In the genomic region with DNA sequence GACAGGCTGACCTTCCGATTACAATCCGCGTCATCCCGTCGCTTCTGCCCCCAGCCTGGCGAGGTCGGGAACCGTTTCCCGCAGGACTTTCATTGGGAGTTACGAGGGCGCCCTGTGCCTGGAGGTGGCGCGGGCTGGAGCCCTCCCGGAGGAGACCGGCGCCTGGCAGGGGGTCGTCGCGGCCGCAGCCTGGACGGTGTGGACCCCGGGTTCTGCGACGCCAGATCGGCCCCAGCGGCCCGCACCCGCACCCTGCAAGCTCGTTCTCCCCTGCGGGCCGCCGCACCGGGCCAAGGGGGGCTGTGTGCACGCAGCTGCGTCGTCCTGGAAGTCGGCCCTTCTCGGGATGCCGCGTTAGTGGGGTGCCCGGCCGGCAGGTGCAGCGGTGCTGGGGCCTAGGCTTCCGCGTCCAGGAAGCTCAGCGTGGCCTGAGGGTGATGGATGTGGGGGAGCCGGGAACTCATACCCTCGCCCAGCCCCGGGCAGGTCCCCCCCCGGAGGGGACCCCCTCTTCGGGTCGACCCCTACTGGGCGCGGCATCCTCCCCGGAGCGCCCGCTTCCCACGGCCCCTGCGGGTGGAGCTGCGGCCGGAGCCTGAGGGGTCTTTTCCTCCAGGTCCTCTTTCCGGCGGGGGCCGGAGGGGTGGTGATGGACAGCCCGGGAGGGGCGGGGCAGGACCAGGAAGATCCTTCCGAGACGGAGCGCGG, we compare ENCODE assay signal across 7 cellular contexts.
DNase-seq lines count a peak whose midpoint lies in the region; ATAC-seq and TF ChIP-seq lines count a peak whose summit lies in the region.

No MANE protein-coding gene starts in this region.

- peak overlapping the region; percentile 69 to 100 (median 98) for H3K27ac Mint-ChIP-seq in naive B cell

- peaks cover 34% of the 10 kb centered on the region for H3K27me3 ChIP-seq in ectodermal cell (ENCODE audit: control insufficient read depth, insufficient read depth, low read length, poor library complexity, severe bottlenecking)

- ATAC-seq in GM19025 (IDR thresholded peaks at IDR 0.05; ENCODE audit: low read depth, unreplicated experiment) (peak; percentile 32), HG02798 (IDR thresholded peaks at IDR 0.05; ENCODE audit: poor library complexity, unreplicated experiment) (peak; percentile 50), naive B cell (ENCODE audit: low read depth in 2 of 2) (peak; percentile 3)

- H3K4me1 ChIP-seq in ectodermal cell (ENCODE audit: control insufficient read depth, insufficient read depth, low read length), result peaks cover 8% of the 10 kb centered on the region

- H3K36me3 ChIP-seq in ectodermal cell (ENCODE audit: control insufficient read depth, insufficient read depth, low read length), result no peaks in the 10 kb centered on the region

- peak overlapping the region; percentile 84 to 94 (median 88) for H3K4me3 Mint-ChIP-seq in naive B cell

- H3K9me3 Mint-ChIP-seq in naive B cell, result no peaks in the 10 kb centered on the region

- no peak for TF ChIP-seq CTCF in GM20000 (IDR thresholded peaks at IDR 0.05; ENCODE audit: extremely low read depth, missing control alignments)

- H3K27ac ChIP-seq in ectodermal cell (ENCODE audit: insufficient read depth, low read depth, low read length, poor library complexity, severe bottlenecking), result no peak overlapping the region

- H3K9me3 ChIP-seq in ectodermal cell (ENCODE audit: control insufficient read depth, low read length), result no peaks in the 10 kb centered on the region

- no peaks in the 10 kb centered on the region for H3K27me3 Mint-ChIP-seq in naive B cell

- WGBS in ectodermal cell, 2 experiments, result 0 to 1% methylated on average over 67 to 70 of the region's 70 CpGs

- peaks cover 72 to 79% (median 79%) of the 10 kb centered on the region in 3 donors for H3K4me1 Mint-ChIP-seq in naive B cell

- no peak for DNase-seq in naive B cell
- no peak for DNase-seq in AML-193 (lab: John Stamatoyannopoulos, UW)
- no peak for DNase-seq in GM20000 (ENCODE audit: low spot score)

- no peaks in the 10 kb centered on the region for H3K36me3 Mint-ChIP-seq in naive B cell

- H3K4me3 ChIP-seq in ectodermal cell (ENCODE audit: insufficient read depth, low read depth, low read length), result peak overlapping the region; percentile 71

TF ChIP-seq in PFSK-1, 5 proteins besides CTCF, POLR2A, EP300 and RAD21:
- TF ChIP-seq FOXP2 (optimal IDR thresholded peaks at IDR 0.05; ENCODE audit: borderline replicate concordance, extremely low read depth, extremely low read length, insufficient read depth) (peak; percentile 8), REST (IDR thresholded peaks at IDR 0.05; ENCODE audit: insufficient read depth in 1 of 2, low read depth in 2 of 2, low read length in 2 of 2) (no peak), SIN3A (IDR thresholded peaks at IDR 0.05; ENCODE audit: borderline replicate concordance, insufficient read depth, low read length) (no peak), POLR2AphosphoS5 (IDR thresholded peaks at IDR 0.05; ENCODE audit: low read depth, low read length) (peak; percentile 57; the same call in 1 of the 2 replicates), TAF1 (IDR thresholded peaks at IDR 0.05; ENCODE audit: borderline replicate concordance, insufficient read depth, low read length) (no peak)
